ENCODE assay signal across 9 cellular contexts in the genomic region with DNA sequence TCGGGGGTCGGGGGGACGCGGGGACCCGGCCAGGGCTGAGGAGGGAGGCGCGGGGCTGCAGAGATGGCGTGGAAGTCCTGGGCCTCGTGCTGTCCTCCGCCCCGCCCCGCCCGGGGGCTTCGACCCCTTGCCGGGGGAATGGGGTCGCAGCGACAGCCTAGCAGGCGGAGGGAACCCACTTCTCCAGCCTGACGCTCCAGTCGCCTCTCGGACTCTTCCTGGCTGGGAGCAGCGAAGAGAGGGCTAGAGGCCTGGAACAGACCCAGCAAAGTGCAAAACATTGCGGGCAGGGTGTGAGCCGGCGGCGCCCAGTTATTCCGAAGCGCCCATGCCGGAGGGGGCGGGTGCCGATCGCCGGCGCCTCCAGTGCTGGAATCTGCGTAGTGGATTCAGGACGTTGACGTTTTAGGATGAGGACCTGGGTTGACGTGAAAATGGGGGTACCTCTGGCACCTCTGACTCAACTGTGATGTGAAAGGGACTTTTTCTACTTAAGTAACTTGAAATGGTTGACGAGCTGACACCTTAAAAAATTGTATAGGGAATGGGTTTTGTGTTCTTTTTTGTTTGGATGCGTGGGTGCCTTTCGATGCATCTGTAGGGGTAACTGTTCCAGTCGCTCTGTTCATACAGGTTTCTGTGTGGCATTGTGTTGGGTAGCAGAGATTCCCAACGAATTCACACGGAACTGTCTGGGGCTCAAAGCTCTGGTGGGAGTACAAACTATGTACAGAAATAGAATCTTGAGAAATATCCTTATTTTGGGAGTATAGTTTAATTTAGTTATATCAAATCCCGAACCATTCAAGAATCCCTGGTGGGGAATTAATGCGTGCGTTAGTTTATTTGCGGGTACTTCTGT. TPM values are rescaled to one million over a fixed set of nuclear protein-coding genes. Genes with fewer than 3 reads are reported as not detected.
A peak's percentile ranks its signal among the peaks of the same experiment; 100 is the strongest.
DNase-seq lines count a peak whose midpoint lies in the region; ATAC-seq and TF ChIP-seq lines count a peak whose summit lies in the region.
"Had no signal": no experiment of that assay in that cellular context is flagged by ENCODE, and none has a peak within 500 bp of the region (broad histone marks: within the 10 kb centered on the region; RNA-seq: fewer than 3 reads in every experiment).

No MANE protein-coding gene starts in this region.

- H3K4me3 ChIP-seq in mammary epithelial cell (replicated peaks in 1 of 3; ENCODE audit: insufficient read depth in 1 of 3, low read depth in 2 of 3, low read length in 3 of 3) (no peak overlapping the region), urinary bladder (ENCODE audit: low read depth, low read length) (peak overlapping the region; percentile 73)
- H3K4me3 ChIP-seq: K562 had no signal

- no peaks in the 10 kb centered on the region for H3K9me3 ChIP-seq in mammary epithelial cell (replicated peaks; ENCODE audit: insufficient read depth, low read length)

- H3K9me3 Mint-ChIP-seq in activated T-cell treated with anti-CD3 and anti-CD28 coated beads, Interleukin-2, amount 50 U/mL, for 4 hours, result no peaks in the 10 kb centered on the region
- no peaks in the 10 kb centered on the region for H3K9me3 Mint-ChIP-seq in mesothelial cell of epicardium

- dilution Hi-C loops in mammary epithelial cell (cut with HindIII; ENCODE audit: low sequenced_read_pairs), result no loop called here

- peaks cover 7% of the 10 kb centered on the region for H3K4me1 Mint-ChIP-seq in activated T-cell treated with anti-CD3 and anti-CD28 coated beads, Interleukin-2, amount 50 U/mL, for 4 hours (ENCODE audit: low read depth)
- H3K4me1 Mint-ChIP-seq in mesothelial cell of epicardium, result peaks cover 13% of the 10 kb centered on the region

- H3K36me3 ChIP-seq in mammary epithelial cell (ENCODE audit: insufficient read depth, low read length) (no peaks in the 10 kb centered on the region), urinary bladder (ENCODE audit: insufficient read depth) (no peaks in the 10 kb centered on the region)

- H3K27me3 Mint-ChIP-seq in activated T-cell treated with anti-CD3 and anti-CD28 coated beads, Interleukin-2, amount 50 U/mL, for 4 hours (ENCODE audit: low read depth), result peaks cover 65% of the 10 kb centered on the region
- peaks cover 80% of the 10 kb centered on the region for H3K27me3 Mint-ChIP-seq in mesothelial cell of epicardium (ENCODE audit: low read depth)

- TF ChIP-seq CTCF in mammary epithelial cell (conservative IDR thresholded peaks at IDR 0.05 in 1 of 2, IDR thresholded peaks at IDR 0.05 in 1 of 2; ENCODE audit: extremely low read depth in 1 of 2, insufficient read depth in 1 of 2, low read depth in 1 of 2, low read length in 2 of 2) (no peak), mesothelial cell of epicardium (IDR thresholded peaks at IDR 0.05; ENCODE audit: unreplicated experiment) (no peak)

- no peaks in the 10 kb centered on the region for H3K36me3 Mint-ChIP-seq in activated T-cell treated with anti-CD3 and anti-CD28 coated beads, Interleukin-2, amount 50 U/mL, for 4 hours (ENCODE audit: insufficient read depth)
- no peaks in the 10 kb centered on the region for H3K36me3 Mint-ChIP-seq in mesothelial cell of epicardium

- no peak for ATAC-seq in activated T-cell treated with anti-CD3 and anti-CD28 coated beads, Interleukin-2, amount 50 U/mL, for 4 hours
- ATAC-seq in left lobe of liver, result no peak
- no peak for ATAC-seq in HG03159 (IDR thresholded peaks at IDR 0.05; ENCODE audit: unreplicated experiment)
- ATAC-seq: K562 had no signal

- peaks cover 21% of the 10 kb centered on the region for H3K27me3 ChIP-seq in mammary epithelial cell (ENCODE audit: insufficient read depth, low read length)

- no peak overlapping the region for H3K9ac ChIP-seq in mammary epithelial cell (ENCODE audit: insufficient read depth, low read length)

- H3K27ac ChIP-seq in mammary epithelial cell (ENCODE audit: insufficient read depth, low read depth, low read length) (no peak overlapping the region), urinary bladder (ENCODE audit: low read depth) (no peak overlapping the region)

- no peak for DNase-seq in activated T-cell treated with anti-CD3 and anti-CD28 coated beads, Interleukin-2, amount 50 U/mL, for 4 hours
- DNase-seq in activated T-cell treated with anti-CD3 and anti-CD28 coated beads for 4 hours, result no peak
- no peak for DNase-seq in mammary epithelial cell
- DNase-seq in mesothelial cell of epicardium (ENCODE audit: low spot score in 2 of 2, unreplicated experiment in 2 of 2), result no peak
- DNase-seq in left lobe of liver (ENCODE audit: low spot score), result no peak
- no peak for DNase-seq in activated CD4-positive, alpha-beta T cell treated with anti-CD3 and anti-CD28 coated beads for 48 hours

- intact Hi-C loops in mammary epithelial cell (cut with micrococcal nuclease), result no loop called here

- CTCF ChIA-PET in mammary epithelial cell (lab: Charles Lee; ENCODE audit: low non-redundant PET), result no interaction called here

- H2AFZ ChIP-seq in mammary epithelial cell (ENCODE audit: low read depth, low read length), result no peak overlapping the region

- H3K27ac Mint-ChIP-seq in mesothelial cell of epicardium, result no peak overlapping the region

- no peaks in the 10 kb centered on the region for H4K20me1 ChIP-seq in mammary epithelial cell (ENCODE audit: insufficient read depth, low read length)

- H3K79me2 ChIP-seq in mammary epithelial cell (ENCODE audit: insufficient read depth, low read length), result no peaks in the 10 kb centered on the region

- 34% methylated on average over 21 of the region's 48 CpGs for WGBS in mammary epithelial cell (ENCODE audit: low coverage, missing lambda C conversion rate)
- 10% methylated on average over 48 of the region's 48 CpGs for WGBS in urinary bladder

- peak overlapping the region; percentile 62 for H3K4me3 Mint-ChIP-seq in activated T-cell treated with anti-CD3 and anti-CD28 coated beads, Interleukin-2, amount 50 U/mL, for 4 hours
- peak overlapping the region; percentile 59 for H3K4me3 Mint-ChIP-seq in mesothelial cell of epicardium

- H3K4me1 ChIP-seq in mammary epithelial cell (ENCODE audit: insufficient read depth, low read length), result no peaks in the 10 kb centered on the region
- no peaks in the 10 kb centered on the region for H3K4me1 ChIP-seq in urinary bladder (ENCODE audit: insufficient read depth)

- BruUV-seq in mammary epithelial cell (replicated peaks; lab: Mats Ljungman, UMichigan), result no TSS peak

- in situ Hi-C loops in mammary epithelial cell (cut with MboI; ENCODE audit: low sequenced_read_pairs in 2 of 2), result no loop called here

- H3K4me2 ChIP-seq in mammary epithelial cell (ENCODE audit: insufficient read depth, low read depth, low read length), result peak overlapping the region; percentile 30

RNA-seq across cellular contexts. Expression of gene SLC35F1, which starts 1.4 kb away (rescaled TPM):
- total RNA-seq in activated T-cell treated with anti-CD3 and anti-CD28 coated beads, Interleukin-2, amount 50 U/mL, for 4 hours, result under 1 TPM; 0.13 to 0.27 (median 0.21) TPM
- total RNA-seq in mammary epithelial cell (not detected), mesothelial cell of epicardium (0.64 to 0.79 TPM (median 0.78 TPM) in 3 replicates), urinary bladder (9.1 TPM), left lobe of liver (not detected)
- polyA plus RNA-seq in mammary epithelial cell (not detected), urinary bladder (0.92 TPM)
- not detected for polyA minus RNA-seq in mammary epithelial cell
- total RNA-seq: K562 had no signal
